6 cellular contexts compared by ENCODE assay signal in genomic region chr11:64241175-64241429, GRCh38. TPM values are rescaled to one million over a fixed set of nuclear protein-coding genes. Genes with fewer than 3 reads are reported as not detected.
DNase-seq lines count a peak whose midpoint lies in the region; ATAC-seq and TF ChIP-seq lines count a peak whose summit lies in the region.

No MANE protein-coding gene starts in this region.

- ATAC-seq in GM21723 (IDR thresholded peaks at IDR 0.05; ENCODE audit: unreplicated experiment) (peak; percentile 62), lung (ENCODE audit: insufficient read depth, low FRiP score) (no peak)
- no peak for ATAC-seq in activated CD8-positive, alpha-beta T cell treated with anti-CD3 and anti-CD28 coated beads for 36 hours

- peaks cover 41% of the 10 kb centered on the region for H3K4me1 Mint-ChIP-seq in activated CD8-positive, alpha-beta T cell treated with anti-CD3 and anti-CD28 coated beads for 36 hours (ENCODE audit: low read depth)

- H3K27ac ChIP-seq in lung (ENCODE audit: low read depth in 1 of 2, low read length in 1 of 2), result peak overlapping the region; percentile 92 to 96

- intact Hi-C loops in activated CD8-positive, alpha-beta T cell treated with anti-CD3 and anti-CD28 coated beads for 36 hours (cut with micrococcal nuclease), result loop anchor here (10.0 kb wide), 1 partner anchor 64 kb away; the partner anchor contains the start of genes CATSPERZ and ESRRA
- intact Hi-C loops in posterior cingulate gyrus (cut with DNase I), result no loop called here

- peaks cover 48% of the 10 kb centered on the region for H3K36me3 Mint-ChIP-seq in activated CD8-positive, alpha-beta T cell treated with anti-CD3 and anti-CD28 coated beads for 36 hours (ENCODE audit: low read depth)

- POLR2A ChIA-PET in activated CD8-positive, alpha-beta T cell treated with anti-CD3 and anti-CD28 coated beads for 36 hours (lab: Charles Lee), result interaction anchor here (0.8 to 5.4 kb wide), 9 partner anchors 9 to 76 kb away, joined by 3 to 41 read pairs (median 6); partner anchors contain the start of genes DNAJC4, ESRRA, NUDT22 and PLCB3
- POLR2A ChIA-PET in GM10248 (lab: Yijun Ruan, JAX), result interaction anchor here (0.6 to 1.6 kb wide), 13 partner anchors 9 to 1890 kb away, joined by 3 to 13 read pairs (median 4); partner anchors contain the start of genes FERMT3, NUDT22, PRDX5 and STIP1

- H3K27me3 ChIP-seq in lung (ENCODE audit: control insufficient read depth, insufficient read depth), result no peaks in the 10 kb centered on the region

- peak overlapping the region; percentile 93 for H3K4me3 Mint-ChIP-seq in activated CD8-positive, alpha-beta T cell treated with anti-CD3 and anti-CD28 coated beads for 36 hours

- H3K27ac Mint-ChIP-seq in activated CD8-positive, alpha-beta T cell treated with anti-CD3 and anti-CD28 coated beads for 36 hours, result peak overlapping the region; percentile 98

- H3K27me3 Mint-ChIP-seq in activated CD8-positive, alpha-beta T cell treated with anti-CD3 and anti-CD28 coated beads for 36 hours, result no peaks in the 10 kb centered on the region

- peaks cover 3 to 23% of the 10 kb centered on the region in 2 donors for H3K36me3 ChIP-seq in lung (ENCODE audit: control insufficient read depth in 2 of 2, insufficient read depth in 2 of 2, low read length in 2 of 2)

- H3K4me3 ChIP-seq in lung, result peak overlapping the region; percentile 61

- H3K4me1 ChIP-seq in lung (ENCODE audit: control insufficient read depth in 2 of 2, insufficient read depth in 2 of 2, low read length in 2 of 2), result peaks cover 0 to 21% of the 10 kb centered on the region in 2 donors

- no peak for TF ChIP-seq CTCF in activated CD8-positive, alpha-beta T cell treated with anti-CD3 and anti-CD28 coated beads for 36 hours (IDR thresholded peaks at IDR 0.05)
- no peak for TF ChIP-seq CTCF in lung (IDR thresholded peaks at IDR 0.05; ENCODE audit: control extremely low read depth, extremely low read depth)
- no peak for TF ChIP-seq CTCF in GM10248 (IDR thresholded peaks at IDR 0.05; ENCODE audit: control extremely low read depth, extremely low read depth, low read depth, missing control alignments)

- no peaks in the 10 kb centered on the region for H3K9me3 Mint-ChIP-seq in activated CD8-positive, alpha-beta T cell treated with anti-CD3 and anti-CD28 coated beads for 36 hours

- WGBS in lung, 2 donors, result 1% methylated on average over 25 of the region's 25 CpGs

- H3K9me3 ChIP-seq in lung (ENCODE audit: control insufficient read depth in 2 of 2, insufficient read depth in 1 of 2, low read length in 1 of 2), result no peaks in the 10 kb centered on the region

- CTCF ChIA-PET in activated CD8-positive, alpha-beta T cell treated with anti-CD3 and anti-CD28 coated beads for 36 hours (lab: Charles Lee), result interaction anchor here (0.7 to 0.9 kb wide), 5 partner anchors 9 to 77 kb away, joined by 3 to 4 read pairs (median 4); partner anchors contain the start of genes PRDX5 and TRMT112
- CTCF ChIA-PET in GM10248 (lab: Yijun Ruan, JAX), result interaction anchor here (0.7 to 30.9 kb wide), 5 partner anchors 10 to 90 kb away, joined by 3 to 368 read pairs (median 5); partner anchors contain the start of genes FERMT3, NUDT22, PLCB3 and TRPT1

- DNase-seq in activated CD8-positive, alpha-beta T cell treated with anti-CD3 and anti-CD28 coated beads for 36 hours, result no peak
- no peak for DNase-seq in lung (ENCODE audit: low spot score)
- no peak for DNase-seq in HuH-7.5 (ENCODE audit: low spot score)
- DNase-seq in GM10248 (ENCODE audit: extremely low spot score), result no peak
- no peak for DNase-seq in posterior cingulate gyrus

RNA-seq across cellular contexts. Expression of gene FKBP2, which starts 0.2 kb away (rescaled TPM):
- 10 to 100 TPM; 23.5 to 26.9 TPM for total RNA-seq in activated CD8-positive, alpha-beta T cell treated with anti-CD3 and anti-CD28 coated beads for 36 hours
- total RNA-seq in lung, result 10 to 100 TPM; 65.2 to 93.0 TPM
- polyA plus RNA-seq in lung, result 100 to 1,000 TPM; 207 to 397 TPM

RNA-seq across cellular contexts. Expression of gene PPP1R14B, which starts 5.6 kb away (rescaled TPM):
- total RNA-seq in activated CD8-positive, alpha-beta T cell treated with anti-CD3 and anti-CD28 coated beads for 36 hours, result 100 to 1,000 TPM; 285 to 287 TPM
- 100 to 1,000 TPM in 1 of 2 donors, 10 to 100 TPM in 1; 28.2 to 185 TPM for total RNA-seq in lung
- polyA plus RNA-seq in lung, result 100 to 1,000 TPM; 119 to 241 TPM

RNA-seq across cellular contexts. Expression of gene VEGFB, which starts 6.7 kb away (rescaled TPM):
- 100 to 1,000 TPM in 1 of 2 experiments, 10 to 100 TPM in 1; 86.6 to 104 TPM for total RNA-seq in activated CD8-positive, alpha-beta T cell treated with anti-CD3 and anti-CD28 coated beads for 36 hours
- 100 to 1,000 TPM in 1 of 2 donors, 10 to 100 TPM in 1; 37.8 to 124 TPM for total RNA-seq in lung
- 100 to 1,000 TPM in 1 of 2 donors, 10 to 100 TPM in 1; 43.7 to 115 TPM for polyA plus RNA-seq in lung

RNA-seq across cellular contexts. Expression of gene PLCB3, which starts 10.2 kb away (rescaled TPM):
- total RNA-seq in activated CD8-positive, alpha-beta T cell treated with anti-CD3 and anti-CD28 coated beads for 36 hours, result 1 to 10 TPM; 8.7 to 9.6 TPM
- total RNA-seq in lung, result 10 to 100 TPM; 18.2 to 32.0 TPM
- 10 to 100 TPM; 15.0 to 17.1 TPM for polyA plus RNA-seq in lung

RNA-seq across cellular contexts. Expression of gene DNAJC4, which starts 10.8 kb away (rescaled TPM):
- total RNA-seq in activated CD8-positive, alpha-beta T cell treated with anti-CD3 and anti-CD28 coated beads for 36 hours, result 10 to 100 TPM; 25.8 to 26.1 TPM
- total RNA-seq in lung, result 10 to 100 TPM; 22.7 to 34.1 TPM
- 10 to 100 TPM; 34.6 to 58.4 TPM for polyA plus RNA-seq in lung
